In the genomic region with DNA sequence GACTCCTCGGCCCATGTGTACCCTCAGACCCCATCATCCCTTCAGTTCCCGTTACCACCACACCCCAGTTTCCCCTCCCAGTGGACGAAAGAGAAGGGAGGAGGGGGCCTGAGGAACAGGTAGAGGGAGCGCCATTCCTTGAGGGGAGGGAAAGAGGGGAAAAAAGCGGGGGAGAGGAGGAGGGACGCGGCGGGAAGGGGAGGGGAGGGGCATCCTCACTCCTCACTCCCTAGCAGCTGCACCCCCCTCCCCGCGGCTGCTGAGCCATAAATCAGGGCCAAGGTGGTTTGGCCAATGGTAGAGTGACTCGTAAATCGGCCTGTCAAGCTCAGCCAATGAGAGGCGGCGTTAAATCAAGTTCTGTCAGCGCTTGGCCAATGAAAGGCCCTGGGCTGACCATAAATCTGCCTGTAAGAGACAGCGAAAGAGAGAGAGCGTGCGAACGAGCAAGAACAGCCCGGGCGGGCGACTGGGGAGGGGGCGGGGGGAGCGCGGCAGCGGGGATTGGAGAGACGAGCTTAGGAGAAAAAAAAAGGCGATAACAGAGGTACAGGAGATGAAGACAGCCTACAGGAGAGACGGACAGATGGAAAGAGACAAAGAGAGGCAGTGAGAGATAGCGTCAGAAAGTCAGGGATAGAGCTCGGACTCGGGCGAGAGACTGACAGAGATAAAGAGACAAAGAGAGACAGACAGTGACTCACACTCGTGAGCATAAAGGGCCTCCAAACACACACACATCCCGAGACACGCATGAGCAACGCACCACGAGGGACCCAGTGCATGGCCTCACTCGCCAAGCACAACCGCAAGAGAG, we compare ENCODE assay signal across 8 cellular contexts. TPM values are rescaled to one million over a fixed set of nuclear protein-coding genes. Genes with fewer than 3 reads are reported as not detected.
DNase-seq lines count a peak whose midpoint lies in the region; ATAC-seq and TF ChIP-seq lines count a peak whose summit lies in the region.

No MANE protein-coding gene starts in this region.

- TF ChIP-seq CTCF in AG10803 (conservative IDR thresholded peaks at IDR 0.05; ENCODE audit: low read length) (no peak), kidney epithelial cell (IDR thresholded peaks at IDR 0.05; ENCODE audit: insufficient read depth, low read length, poor library complexity, severe bottlenecking) (no peak)

- no peaks in the 10 kb centered on the region for H3K27me3 ChIP-seq in kidney epithelial cell (ENCODE audit: control insufficient read depth, insufficient read depth, low read length)

- no peaks in the 10 kb centered on the region for H3K36me3 ChIP-seq in kidney epithelial cell (ENCODE audit: control insufficient read depth, insufficient read depth, low read length)

- H3K4me3 ChIP-seq in AG10803 (ENCODE audit: low read length) (peak overlapping the region; percentile 69), kidney epithelial cell (ENCODE audit: low read depth, low read length) (peak overlapping the region; percentile 44)

- ATAC-seq in GM19043 (IDR thresholded peaks at IDR 0.05; ENCODE audit: low read depth, unreplicated experiment) (peak; percentile 95), HG03342 (IDR thresholded peaks at IDR 0.05; ENCODE audit: unreplicated experiment) (peak; percentile 97)

- peak; percentile 98 for DNase-seq in AG10803 (ENCODE audit: low read depth)
- DNase-seq in NCI-H345 treated with DMSO at 0.1 percent for 48 hours (lab: John Stamatoyannopoulos, UW; ENCODE audit: unreplicated experiment): peak; percentile 99
- peak; percentile 94 for DNase-seq in activated CD4-positive, CD25-positive, alpha-beta regulatory T cell treated with anti-CD3 and anti-CD28 coated beads, Interleukin-2, amount 50 U/mL, for 16 hours (ENCODE audit: low read depth, low spot score)
- peak; percentile 80 to 97 for DNase-seq in cerebellar nuclear complex (lab: John Stamatoyannopoulos, UW)
- DNase-seq in kidney epithelial cell (ENCODE audit: low read depth): peak; percentile 99
- DNase-seq in stimulated activated CD4-positive, alpha-beta T cell treated with anti-CD3 and anti-CD28 coated beads, Interleukin-15, amount 100 ng/mL, for 24 hours: peak; percentile 94

RNA-seq across cellular contexts. Expression of a gene that starts 5.1 kb away (rescaled TPM):
- not detected in 2 replicates for total RNA-seq in kidney epithelial cell

RNA-seq across cellular contexts. Expression of a gene that starts 25.4 kb away (rescaled TPM):
- 5.6 and 11.6 TPM in 2 replicates for total RNA-seq in kidney epithelial cell

RNA-seq across cellular contexts. Expression of a gene that starts 34.2 kb away (rescaled TPM):
- total RNA-seq in kidney epithelial cell: 122 and 157 TPM in 2 replicates

RNA-seq across cellular contexts. Expression of a gene that starts 58.3 kb away (rescaled TPM):
- 0.07 and 0.17 TPM in 2 replicates for total RNA-seq in kidney epithelial cell

RNA-seq across cellular contexts. Expression of a gene that starts 59.9 kb away (rescaled TPM):
- 109 and 120 TPM in 2 replicates for total RNA-seq in kidney epithelial cell

Comparison
In these comparisons a context has a peak if more than half of its experiments do, and no peak if none do; other contexts are left out.
1. Peak in every context shown above with its lines: DNase-seq, ATAC-seq and H3K4me3 ChIP-seq.